In the genomic region with DNA sequence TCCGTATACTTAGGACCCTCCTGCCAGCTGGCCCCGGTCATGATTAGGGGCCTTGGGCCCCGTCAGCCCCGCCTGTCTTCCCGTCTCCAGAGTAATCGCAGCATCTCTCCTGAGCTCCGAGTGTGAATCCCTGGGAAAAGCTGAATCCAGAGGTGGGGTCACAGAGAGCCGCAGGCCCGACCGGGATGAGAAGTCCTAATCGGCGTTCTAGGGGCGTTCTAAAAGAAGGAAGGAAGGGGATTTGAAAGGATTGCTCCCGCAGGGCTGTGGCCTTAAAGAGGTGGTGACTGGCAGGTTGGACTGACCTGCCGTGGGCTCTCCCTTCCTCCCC, we compare ENCODE assay signal across 8 cellular contexts. TPM values are rescaled to one million over a fixed set of nuclear protein-coding genes. Genes with fewer than 3 reads are reported as not detected.
A peak's percentile ranks its signal among the peaks of the same experiment; 100 is the strongest.
DNase-seq lines count a peak whose midpoint lies in the region; ATAC-seq and TF ChIP-seq lines count a peak whose summit lies in the region.

No MANE protein-coding gene starts in this region.

- peak overlapping the region; percentile 96 for H3K4me3 Mint-ChIP-seq in GM23338
- peak overlapping the region; percentile 89 to 94 (median 91) for H3K4me3 Mint-ChIP-seq in nephron

- peaks cover 9% of the 10 kb centered on the region; the same call in 2 of the 3 replicates for H3K9me3 Mint-ChIP-seq in GM23338
- no peaks in the 10 kb centered on the region for H3K9me3 Mint-ChIP-seq in nephron

- H3K36me3 Mint-ChIP-seq in GM23338 (ENCODE audit: low read depth) (peaks cover 14% of the 10 kb centered on the region), nephron (ENCODE audit: low read depth) (peaks cover 17% of the 10 kb centered on the region)

- peak; percentile 33 for ATAC-seq in GM23338
- no peak for ATAC-seq in GM18519 (IDR thresholded peaks at IDR 0.05; ENCODE audit: low FRiP score, unreplicated experiment)

- no peaks in the 10 kb centered on the region; the same call in 1 of the 2 replicates for H4K20me1 ChIP-seq in GM23338 (replicated peaks; ENCODE audit: insufficient read depth)

- 0 out of 2 replicates have a peak, but pooled peaks cover 12% of the 10 kb centered on the region for H3F3A ChIP-seq in GM23338 (replicated peaks; ENCODE audit: low read depth)

- H3K4me3 ChIP-seq in GM23338 = peak overlapping the region; percentile 89
- H3K4me3 ChIP-seq in NT2/D1 (ENCODE audit: insufficient read length, low read depth) = peak overlapping the region; percentile 58
- peak overlapping the region; percentile 92 for H3K4me3 ChIP-seq in effector memory CD4-positive, alpha-beta T cell (ENCODE audit: insufficient read depth, low read depth, low read length, poor library complexity, severe bottlenecking)

- H3K79me2 ChIP-seq in GM23338 (replicated peaks; ENCODE audit: insufficient read depth) = peaks cover 41% of the 10 kb centered on the region

- H3K27me3 ChIP-seq in GM23338 (ENCODE audit: insufficient read depth) = no peaks in the 10 kb centered on the region
- H3K27me3 ChIP-seq in NT2/D1 (ENCODE audit: insufficient read depth, insufficient read length) = no peaks in the 10 kb centered on the region
- no peaks in the 10 kb centered on the region for H3K27me3 ChIP-seq in effector memory CD4-positive, alpha-beta T cell (replicated peaks; ENCODE audit: control insufficient read depth, insufficient read depth, low read length, poor library complexity, severe bottlenecking)

- H3K9me3 ChIP-seq in NT2/D1 (ENCODE audit: insufficient read depth, low read length) = no peaks in the 10 kb centered on the region
- no peaks in the 10 kb centered on the region for H3K9me3 ChIP-seq in effector memory CD4-positive, alpha-beta T cell (ENCODE audit: control insufficient read depth, low read length)

- H3K27ac ChIP-seq in GM23338 (ENCODE audit: low read depth) = peak overlapping the region; percentile 89
- peak overlapping the region; percentile 85 for H3K27ac ChIP-seq in effector memory CD4-positive, alpha-beta T cell (ENCODE audit: insufficient read depth, low read length, poor library complexity, severe bottlenecking)

- peak overlapping the region; percentile 89 for H2AFZ ChIP-seq in GM23338

- H3K4me1 ChIP-seq in GM23338 (ENCODE audit: insufficient read depth) (peaks cover 32% of the 10 kb centered on the region), NT2/D1 (ENCODE audit: insufficient read depth, insufficient read length) (no peaks in the 10 kb centered on the region)
- H3K4me1 ChIP-seq in effector memory CD4-positive, alpha-beta T cell (ENCODE audit: control insufficient read depth, insufficient read depth, low read length, poor library complexity, severe bottlenecking) = peaks cover 11% of the 10 kb centered on the region

- DNase-seq in GM23338 (ENCODE audit: low spot score) (peak; percentile 68), NT2/D1 (ENCODE audit: low read depth, low spot score) (no peak), HK-2 (ENCODE audit: unreplicated experiment) (no peak), globus pallidus (ENCODE audit: low spot score) (no peak), GM19238 (ENCODE audit: insufficient read length, low spot score) (no peak)
- no peak for DNase-seq in effector memory CD4-positive, alpha-beta T cell

- H3K9me2 ChIP-seq in GM23338 (ENCODE audit: insufficient read depth) = no peaks in the 10 kb centered on the region

- H3K27me3 Mint-ChIP-seq in GM23338 (ENCODE audit: insufficient read depth, low read depth, poor library complexity) (peaks cover 21% of the 10 kb centered on the region), nephron (ENCODE audit: low read depth) (no peaks in the 10 kb centered on the region)

- peaks cover 22% of the 10 kb centered on the region for H3K4me1 Mint-ChIP-seq in GM23338
- peaks cover 33% of the 10 kb centered on the region for H3K4me1 Mint-ChIP-seq in nephron

- peak overlapping the region; percentile 70 for H3K9ac ChIP-seq in NT2/D1 (ENCODE audit: insufficient read length, low read depth)

- peaks cover 3% of the 10 kb centered on the region; the same call in 1 of the 2 replicates for H3K36me3 ChIP-seq in GM23338 (ENCODE audit: insufficient read depth)
- peaks cover 15% of the 10 kb centered on the region for H3K36me3 ChIP-seq in NT2/D1 (ENCODE audit: insufficient read depth, insufficient read length, low read length)
- peaks cover 5% of the 10 kb centered on the region for H3K36me3 ChIP-seq in effector memory CD4-positive, alpha-beta T cell (ENCODE audit: control insufficient read depth, insufficient read depth, low read length)

- peak overlapping the region; percentile 94 for H3K4me2 ChIP-seq in GM23338

- peak overlapping the region; percentile 98 for H3K27ac Mint-ChIP-seq in GM23338
- peak overlapping the region; percentile 95 to 97 (median 97) for H3K27ac Mint-ChIP-seq in nephron

- TF ChIP-seq CTCF in GM23338 (conservative IDR thresholded peaks at IDR 0.05; ENCODE audit: low read depth in 2 of 2) (no peak), nephron (IDR thresholded peaks at IDR 0.05; ENCODE audit: unreplicated experiment in 3 of 3) (no peak)

TF ChIP-seq in GM23338, 12 proteins besides CTCF, POLR2A, EP300 and RAD21:
- TF ChIP-seq ETS1 (IDR thresholded peaks at IDR 0.05) (no peak), POLR2AphosphoS5 (IDR thresholded peaks at IDR 0.05; ENCODE audit: low read depth) (no peak), NANOG (IDR thresholded peaks at IDR 0.05; ENCODE audit: borderline replicate concordance) (no peak), REST (IDR thresholded peaks at IDR 0.05; ENCODE audit: unreplicated experiment) (no peak), ZNF114 (CRISPR knock-in tag; IDR thresholded peaks at IDR 0.05) (no peak), EZH2phosphoT487 (IDR thresholded peaks at IDR 0.05; ENCODE audit: unreplicated experiment) (no peak), ZNF331 (CRISPR knock-in tag; IDR thresholded peaks at IDR 0.05; ENCODE audit: low read depth) (no peak), STAT1 (IDR thresholded peaks at IDR 0.05; ENCODE audit: unreplicated experiment) (no peak), JUNB (IDR thresholded peaks at IDR 0.05; ENCODE audit: unreplicated experiment) (no peak)

RNA-seq across cellular contexts. Expression of gene HMGN4, which starts 0.4 kb away (rescaled TPM):
- total RNA-seq in GM23338 (2014; rRNA removed; shearing (Covaris generic)) = 76.5 and 91.4 TPM in 2 replicates
- 26.2 and 35.3 TPM in 2 replicates for polyA plus RNA-seq in GM23338 (2016; fragmentation: Nextera tagmentation; extraction: Ambion mirVana)

RNA-seq across cellular contexts. Expression of gene BTN1A1, which starts 38.4 kb away (rescaled TPM):
- 0.38 and 0.50 TPM in 2 replicates for total RNA-seq in GM23338 (2014; rRNA removed; shearing (Covaris generic))
- polyA plus RNA-seq in GM23338 (2016; fragmentation: Nextera tagmentation; extraction: Ambion mirVana) = 0.09 and 0.13 TPM in 2 replicates

RNA-seq across cellular contexts. Expression of gene ABT1, which starts 58.2 kb away (rescaled TPM):
- total RNA-seq in GM23338 (2014; rRNA removed; shearing (Covaris generic)) = 25.7 and 28.9 TPM in 2 replicates
- polyA plus RNA-seq in GM23338 (2016; fragmentation: Nextera tagmentation; extraction: Ambion mirVana) = 28.5 and 29.1 TPM in 2 replicates
